8 cellular contexts compared by ENCODE assay signal in genomic region chrX:15269618-15270521, GRCh38. TPM values are rescaled to one million over a fixed set of nuclear protein-coding genes. Genes with fewer than 3 reads are reported as not detected.
DNase-seq lines count a peak whose midpoint lies in the region; ATAC-seq and TF ChIP-seq lines count a peak whose summit lies in the region.

A gene with protein sequence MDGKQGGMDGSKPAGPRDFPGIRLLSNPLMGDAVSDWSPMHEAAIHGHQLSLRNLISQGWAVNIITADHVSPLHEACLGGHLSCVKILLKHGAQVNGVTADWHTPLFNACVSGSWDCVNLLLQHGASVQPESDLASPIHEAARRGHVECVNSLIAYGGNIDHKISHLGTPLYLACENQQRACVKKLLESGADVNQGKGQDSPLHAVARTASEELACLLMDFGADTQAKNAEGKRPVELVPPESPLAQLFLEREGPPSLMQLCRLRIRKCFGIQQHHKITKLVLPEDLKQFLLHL (minus strand): TSS chrX:15270083. CDS start chrX:15269874, 209 bp downstream.

- H3K9me3 ChIP-seq in mesenchymal stem cell (ENCODE audit: control insufficient read depth, low read length) (no peaks in the 10 kb centered on the region), ovary (no peaks in the 10 kb centered on the region)

- DNase-seq in EL (peak; percentile 81), HFF-Myc (ENCODE audit: extremely low read depth, low read depth) (peak; percentile 41), SHP77 (lab: John Stamatoyannopoulos, UW) (peak; percentile 15 to 39), dedifferentiated amniotic fluid mesenchymal stem cell (ENCODE audit: extremely low spot score) (peak; percentile 68), mesenchymal stem cell (peak; percentile 62), ovary (no peak)

- H2AFZ ChIP-seq in mesenchymal stem cell (ENCODE audit: low read depth, low read length): no peak within 1 kb of the TSS

- no peak within 1 kb of the TSS for H2BK120ac ChIP-seq in mesenchymal stem cell (ENCODE audit: low read depth, low read length)

- peak within 1 kb of the TSS in 1 of 2 experiments; percentile 2 for H3K18ac ChIP-seq in mesenchymal stem cell (ENCODE audit: low read depth in 1 of 2, low read length in 2 of 2)

- TF ChIP-seq CTCF in HFF-Myc (IDR thresholded peaks at IDR 0.05; ENCODE audit: low read depth, low read length, missing control alignments): no peak
- no peak for TF ChIP-seq CTCF in ovary (IDR thresholded peaks at IDR 0.05)

- H3K27me3 ChIP-seq in mesenchymal stem cell (ENCODE audit: control insufficient read depth in 1 of 2, insufficient read depth in 1 of 2, low read length in 2 of 2) (peaks cover 0 to 2% of the 10 kb centered on the region in 2 experiments), ovary (no peaks in the 10 kb centered on the region)

- no peak for TF ChIP-seq POLR2A in ovary (IDR thresholded peaks at IDR 0.05)

- TF ChIP-seq EP300 in ovary (IDR thresholded peaks at IDR 0.05): no peak

- intact Hi-C loops in ovary (cut with DNase I): no loop called here

- H3K36me3 ChIP-seq in mesenchymal stem cell (ENCODE audit: control insufficient read depth in 1 of 2, insufficient read depth in 2 of 2, low read depth in 1 of 2, low read length in 2 of 2) (no peaks in the 10 kb centered on the region), ovary (no peaks in the 10 kb centered on the region)

- H2BK15ac ChIP-seq in mesenchymal stem cell (ENCODE audit: low read depth, poor library complexity, severe bottlenecking): no peak within 1 kb of the TSS

- no peaks in the 10 kb centered on the region for H3K79me1 ChIP-seq in mesenchymal stem cell (replicated peaks; ENCODE audit: low read length, poor library complexity, severe bottlenecking)

- no peak within 1 kb of the TSS for H2BK12ac ChIP-seq in mesenchymal stem cell (ENCODE audit: low read length in 2 of 2)

- H3K9ac ChIP-seq in mesenchymal stem cell (ENCODE audit: low read length): peak within 1 kb of the TSS; percentile 36

- H3K4me2 ChIP-seq in mesenchymal stem cell (ENCODE audit: low read length, poor library complexity, severe bottlenecking): no peak within 1 kb of the TSS

- ATAC-seq in activated CD4-positive, CD25-positive, alpha-beta regulatory T cell treated with anti-CD3 and anti-CD28 coated beads, Interleukin-2, amount 50 U/mL, for 24 hours: no peak
- no peak for ATAC-seq in HG03342 (IDR thresholded peaks at IDR 0.05; ENCODE audit: unreplicated experiment)

- H3K4me1 ChIP-seq in mesenchymal stem cell (ENCODE audit: control insufficient read depth, insufficient read depth, low read depth, low read length) (peaks cover 6% of the 10 kb centered on the region), ovary (ENCODE audit: insufficient read depth) (no peaks in the 10 kb centered on the region)

- H4K8ac ChIP-seq in mesenchymal stem cell (ENCODE audit: low read length): no peak within 1 kb of the TSS

- H3K27ac ChIP-seq in mesenchymal stem cell (ENCODE audit: low read length, poor library complexity, severe bottlenecking) (peak within 1 kb of the TSS; percentile 46), ovary (no peak within 1 kb of the TSS)

- no peak within 1 kb of the TSS for H2BK5ac ChIP-seq in mesenchymal stem cell (ENCODE audit: low read depth, low read length, poor library complexity, severe bottlenecking)

- WGBS in mesenchymal stem cell: 44% methylated on average over 13 of the region's 15 CpGs
- WGBS in ovary, 3 donors: 30 to 45% (median 33%) methylated on average over 15 of the region's 15 CpGs

- H3K4me3 ChIP-seq in HFF-Myc (replicated peaks; ENCODE audit: low read depth, low read length): peak within 1 kb of the TSS; percentile 32
- peak within 1 kb of the TSS in 1 of 2 experiments; percentile 67 for H3K4me3 ChIP-seq in mesenchymal stem cell (ENCODE audit: insufficient read depth in 1 of 2, low read depth in 1 of 2, low read length in 2 of 2)
- no peak within 1 kb of the TSS for H3K4me3 ChIP-seq in ovary

- peak within 1 kb of the TSS in 1 of 2 experiments; percentile 55 for H3K14ac ChIP-seq in mesenchymal stem cell (ENCODE audit: low read length in 2 of 2)

- no peak within 1 kb of the TSS for H3K23ac ChIP-seq in mesenchymal stem cell (ENCODE audit: low read length in 2 of 2)

- H4K91ac ChIP-seq in mesenchymal stem cell (ENCODE audit: low read length): no peak within 1 kb of the TSS

- no peak within 1 kb of the TSS for H2AK5ac ChIP-seq in mesenchymal stem cell (ENCODE audit: low read length, severe bottlenecking)

- H3K4ac ChIP-seq in mesenchymal stem cell (ENCODE audit: low read depth in 1 of 2, low read length in 2 of 2): no peak within 1 kb of the TSS

RNA-seq across cellular contexts. Expression of the gene that starts here (rescaled TPM):
- 0.54 TPM for polyA plus RNA-seq in mesenchymal stem cell (2013, experiment 1 of 2)
- polyA plus RNA-seq in mesenchymal stem cell (2013, experiment 2 of 2): 0.30 TPM
- 1 to 10 TPM in 2 of 7 donors, under 1 TPM in 5; 0.20 to 2.1 (median 0.97) TPM for total RNA-seq in ovary
- 1 to 10 TPM; 1.2 to 2.1 TPM for polyA plus RNA-seq in ovary

Comparison
In these comparisons a context has a peak if more than half of its experiments do, and no peak if none do; other contexts are left out.
1. DNase-seq: peak in EL (single experiment), HFF-Myc (single experiment), SHP77 (2 of 2), dedifferentiated amniotic fluid mesenchymal stem cell (single experiment) and mesenchymal stem cell (single experiment); none in ovary (0 of 5).